Comparison of ENCODE assay signal across 8 cellular contexts in the genomic region with DNA sequence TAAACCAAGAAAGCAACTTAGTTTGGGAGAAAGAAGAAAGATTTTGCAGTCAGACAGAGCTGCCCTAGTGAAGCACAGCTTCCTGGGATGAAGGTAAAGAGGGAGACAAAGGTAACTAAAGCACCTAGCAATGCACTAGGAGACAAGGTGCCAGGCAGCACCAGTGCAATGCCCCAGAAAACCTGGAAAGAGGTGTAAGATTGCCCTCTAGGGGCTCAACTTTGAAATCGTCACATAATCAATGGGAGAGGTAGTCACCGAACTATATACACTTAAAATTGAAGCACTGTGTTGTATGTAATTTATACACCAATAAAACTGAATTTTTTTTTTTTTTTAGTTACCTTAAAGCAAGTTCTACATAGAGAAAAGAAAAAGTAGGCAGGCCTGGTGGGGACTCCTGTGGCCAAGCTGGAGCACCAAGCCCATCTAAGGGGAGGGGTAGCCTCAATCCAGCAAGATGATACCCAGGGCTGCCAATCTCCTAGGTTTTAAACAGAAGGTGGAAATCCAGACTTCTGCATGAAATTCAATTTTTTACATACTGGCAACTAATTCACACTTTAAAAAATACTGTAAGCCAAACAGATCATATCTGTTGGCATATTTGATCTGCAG. TPM values are rescaled to one million over a fixed set of nuclear protein-coding genes. Genes with fewer than 3 reads are reported as not detected.
DNase-seq lines count a peak whose midpoint lies in the region; ATAC-seq, FAIRE-seq and TF ChIP-seq lines count a peak whose summit lies in the region.

No MANE protein-coding gene starts in this region.

- no peaks in the 10 kb centered on the region for H3K9me3 Mint-ChIP-seq in astrocyte (ENCODE audit: unreplicated experiment)
- peaks cover 5% of the 10 kb centered on the region for H3K9me3 Mint-ChIP-seq in stimulated activated memory B cell treated with anti-CD40 and anti-IgM and Interleukin-4, amounts not matched to agents 10 μg/mL and 1 μg/mL and 100 μg/mL, for 72 hours

- no peak overlapping the region for H3K27ac ChIP-seq in astrocyte (ENCODE audit: low read depth, low read length)
- no peak overlapping the region for H3K27ac ChIP-seq in substantia nigra (ENCODE audit: low read depth, low read length, poor library complexity, severe bottlenecking)

- H3K36me3 Mint-ChIP-seq in astrocyte (ENCODE audit: low read depth, unreplicated experiment) = peaks cover 38% of the 10 kb centered on the region
- peaks cover 99% of the 10 kb centered on the region for H3K36me3 Mint-ChIP-seq in stimulated activated memory B cell treated with anti-CD40 and anti-IgM and Interleukin-4, amounts not matched to agents 10 μg/mL and 1 μg/mL and 100 μg/mL, for 72 hours

- H3K36me3 ChIP-seq in astrocyte (ENCODE audit: insufficient read depth, low read length) = peaks cover 18% of the 10 kb centered on the region

- peaks cover 2% of the 10 kb centered on the region for H3K4me1 Mint-ChIP-seq in astrocyte (ENCODE audit: low read depth, unreplicated experiment)
- H3K4me1 Mint-ChIP-seq in stimulated activated memory B cell treated with anti-CD40 and anti-IgM and Interleukin-4, amounts not matched to agents 10 μg/mL and 1 μg/mL and 100 μg/mL, for 72 hours = no peaks in the 10 kb centered on the region

- peak; percentile 49 for TF ChIP-seq CTCF in astrocyte (IDR thresholded peaks at IDR 0.05; ENCODE audit: insufficient read depth, low read depth, low read length)

- H3K79me2 ChIP-seq in astrocyte (ENCODE audit: insufficient read depth, low read length) = no peaks in the 10 kb centered on the region

- H3K27me3 ChIP-seq in astrocyte (ENCODE audit: insufficient read depth, low read length) = no peaks in the 10 kb centered on the region

- no peak overlapping the region for H3K4me2 ChIP-seq in astrocyte (ENCODE audit: low read length)

- DNase-seq in activated CD4-positive, alpha-beta T cell treated with anti-CD3 and anti-CD28 coated beads for 48 hours = peak; percentile 7
- DNase-seq in activated CD4-positive, alpha-beta T cell treated with anti-CD3 and anti-CD28 coated beads, Interleukin-2, amount 50 U/mL, for 1 hour = no peak
- DNase-seq in NCI-H1694 treated with DMSO at 0.1 percent for 48 hours (lab: John Stamatoyannopoulos, UW) (peak; percentile 9), astrocyte (ENCODE audit: low read depth) (no peak), left colon (no peak), substantia nigra (lab: John Stamatoyannopoulos, UW) (no peak)

- no peaks in the 10 kb centered on the region for H3K27me3 Mint-ChIP-seq in astrocyte (ENCODE audit: low read depth, unreplicated experiment)
- H3K27me3 Mint-ChIP-seq in stimulated activated memory B cell treated with anti-CD40 and anti-IgM and Interleukin-4, amounts not matched to agents 10 μg/mL and 1 μg/mL and 100 μg/mL, for 72 hours = no peaks in the 10 kb centered on the region

- H3K27ac Mint-ChIP-seq in astrocyte (ENCODE audit: unreplicated experiment) = no peak overlapping the region
- no peak overlapping the region for H3K27ac Mint-ChIP-seq in stimulated activated memory B cell treated with anti-CD40 and anti-IgM and Interleukin-4, amounts not matched to agents 10 μg/mL and 1 μg/mL and 100 μg/mL, for 72 hours

- no peaks in the 10 kb centered on the region for H3K4me1 ChIP-seq in astrocyte (ENCODE audit: insufficient read depth, low read length)

- no peak overlapping the region for H3K4me3 ChIP-seq in astrocyte (ENCODE audit: insufficient read depth, low read depth, low read length)

- peaks cover 3% of the 10 kb centered on the region for H4K20me1 ChIP-seq in astrocyte (ENCODE audit: insufficient read depth, low read length)

- H3K9me3 ChIP-seq in astrocyte (ENCODE audit: insufficient read depth, low read depth, low read length) = no peaks in the 10 kb centered on the region

- no peak overlapping the region for H3K4me3 Mint-ChIP-seq in astrocyte (ENCODE audit: unreplicated experiment)
- no peak overlapping the region for H3K4me3 Mint-ChIP-seq in stimulated activated memory B cell treated with anti-CD40 and anti-IgM and Interleukin-4, amounts not matched to agents 10 μg/mL and 1 μg/mL and 100 μg/mL, for 72 hours

- no peak overlapping the region for H2AFZ ChIP-seq in astrocyte (ENCODE audit: low read depth, low read length)

- intact Hi-C loops in left colon (cut with DNase I, micrococcal nuclease) = no loop called here

- FAIRE-seq in astrocyte (lab: Jason Lieb, UNC) = no peak

- ATAC-seq in left colon = peak; percentile 77
- no peak for ATAC-seq in stimulated activated memory B cell treated with anti-CD40 and anti-IgM and Interleukin-4, amounts not matched to agents 10 μg/mL and 1 μg/mL and 100 μg/mL, for 72 hours
- no peak for ATAC-seq in GM21723 (IDR thresholded peaks at IDR 0.05; ENCODE audit: unreplicated experiment)

- H3K9ac ChIP-seq in astrocyte (ENCODE audit: low read length) = no peak overlapping the region

RNA-seq across cellular contexts. Expression of a gene that starts 48.2 kb away (rescaled TPM):
- 26.6 and 36.3 TPM in 2 replicates for total RNA-seq in astrocyte
- 10 to 100 TPM; 27.1 to 36.7 TPM for total RNA-seq in left colon

Comparison
In these comparisons a context has a peak if more than half of its experiments do, and no peak if none do; other contexts are left out.
1. DNase-seq: peak in activated CD4-positive, alpha-beta T cell treated with anti-CD3 and anti-CD28 coated beads for 48 hours (single experiment) and NCI-H1694 treated with DMSO at 0.1 percent for 48 hours (single experiment); none in activated CD4-positive, alpha-beta T cell treated with anti-CD3 and anti-CD28 coated beads, Interleukin-2, amount 50 U/mL, for 1 hour (single experiment), astrocyte (single experiment), left colon (0 of 2) and substantia nigra (0 of 49).